ENCODE assay signal across 2 cellular contexts in the genomic region with DNA sequence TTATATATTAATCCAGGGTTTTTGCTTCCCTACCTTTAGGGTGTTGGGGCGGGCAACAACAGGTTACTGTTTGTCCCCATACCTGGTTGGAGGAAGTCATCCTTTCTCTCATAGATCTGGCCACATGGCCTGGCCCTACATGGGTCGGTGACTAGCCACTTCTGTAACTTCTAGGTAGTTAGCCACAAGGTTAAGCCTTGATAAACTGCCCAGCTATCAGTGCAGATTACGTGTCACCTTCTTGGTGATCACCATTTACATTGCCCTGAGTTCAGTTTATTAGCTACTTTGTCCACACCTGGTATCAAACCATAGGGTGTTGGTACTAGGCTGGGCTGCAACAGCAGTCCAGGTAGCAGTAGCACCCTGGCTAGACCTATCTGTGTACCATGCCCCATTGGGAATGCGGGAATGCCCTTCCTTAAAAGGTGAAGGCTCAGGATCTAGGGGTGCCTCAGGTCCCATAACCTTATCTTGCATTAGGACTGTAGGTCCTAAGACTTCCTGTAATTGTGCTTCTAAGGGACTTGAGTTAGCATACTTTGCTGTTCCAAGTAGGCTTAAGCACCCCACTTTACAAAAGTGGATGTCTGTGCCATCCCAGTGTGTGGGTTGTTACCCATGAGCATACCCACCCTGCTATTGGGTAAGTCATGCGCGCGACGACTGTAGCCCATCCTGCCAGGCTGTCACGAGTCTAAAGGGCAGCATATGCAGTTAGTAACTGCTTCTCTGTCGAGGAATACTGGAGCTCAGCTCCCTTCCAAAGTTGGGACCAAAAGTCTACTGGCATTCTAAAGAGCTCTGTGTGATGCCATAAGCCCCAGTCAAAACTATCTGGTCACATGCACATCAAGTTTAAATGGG.
TF ChIP-seq lines count a peak whose summit lies in the region.

No MANE protein-coding gene starts in this region.

TF ChIP-seq in SK-N-SH, 30 proteins besides CTCF, POLR2A, EP300 and RAD21:
- TF ChIP-seq JUND (IDR thresholded peaks at IDR 0.05) (no peak), ELF1 (IDR thresholded peaks at IDR 0.05) (no peak), SMC3 (IDR thresholded peaks at IDR 0.05; ENCODE audit: low read depth, low read length) (no peak), FOXJ3 (CRISPR knock-in tag; IDR thresholded peaks at IDR 0.05) (no peak), YY1 (IDR thresholded peaks at IDR 0.05; ENCODE audit: low read depth) (no peak), SIN3A (IDR thresholded peaks at IDR 0.05; ENCODE audit: borderline replicate concordance, low read depth, low read length) (no peak), USF2 (IDR thresholded peaks at IDR 0.05; ENCODE audit: borderline replicate concordance, low read depth, low read length) (no peak), GABPA (IDR thresholded peaks at IDR 0.05; ENCODE audit: low read depth) (no peak), MEF2A (IDR thresholded peaks at IDR 0.05; ENCODE audit: borderline replicate concordance, low read depth) (no peak), FOSL2 (IDR thresholded peaks at IDR 0.05; ENCODE audit: borderline replicate concordance, low read depth) (no peak), TAF1 (IDR thresholded peaks at IDR 0.05; ENCODE audit: borderline replicate concordance, low read depth, low read length) (no peak)
- TF ChIP-seq, protein P1, sequence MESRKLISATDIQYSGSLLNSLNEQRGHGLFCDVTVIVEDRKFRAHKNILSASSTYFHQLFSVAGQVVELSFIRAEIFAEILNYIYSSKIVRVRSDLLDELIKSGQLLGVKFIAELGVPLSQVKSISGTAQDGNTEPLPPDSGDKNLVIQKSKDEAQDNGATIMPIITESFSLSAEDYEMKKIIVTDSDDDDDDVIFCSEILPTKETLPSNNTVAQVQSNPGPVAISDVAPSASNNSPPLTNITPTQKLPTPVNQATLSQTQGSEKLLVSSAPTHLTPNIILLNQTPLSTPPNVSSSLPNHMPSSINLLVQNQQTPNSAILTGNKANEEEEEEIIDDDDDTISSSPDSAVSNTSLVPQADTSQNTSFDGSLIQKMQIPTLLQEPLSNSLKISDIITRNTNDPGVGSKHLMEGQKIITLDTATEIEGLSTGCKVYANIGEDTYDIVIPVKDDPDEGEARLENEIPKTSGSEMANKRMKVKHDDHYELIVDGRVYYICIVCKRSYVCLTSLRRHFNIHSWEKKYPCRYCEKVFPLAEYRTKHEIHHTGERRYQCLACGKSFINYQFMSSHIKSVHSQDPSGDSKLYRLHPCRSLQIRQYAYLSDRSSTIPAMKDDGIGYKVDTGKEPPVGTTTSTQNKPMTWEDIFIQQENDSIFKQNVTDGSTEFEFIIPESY (IDR thresholded peaks at IDR 0.05; ENCODE audit: borderline replicate concordance, low read depth) = no peak

TF ChIP-seq in SK-N-SH treated with all-trans-retinoic acid at 6 μM for 48 hours, 23 proteins besides CTCF, POLR2A, EP300 and RAD21:
- TF ChIP-seq ZNF70 (CRISPR knock-in tag; IDR thresholded peaks at IDR 0.05) = no peak
- no peak for TF ChIP-seq OSR1 (CRISPR knock-in tag; IDR thresholded peaks at IDR 0.05)
- TF ChIP-seq BACH2 (CRISPR knock-in tag; IDR thresholded peaks at IDR 0.05; ENCODE audit: borderline replicate concordance) = no peak
